Comparison of ENCODE assay signal across 9 cellular contexts in genomic region chr3:100002599-100003350, GRCh38.
DNase-seq lines count a peak whose midpoint lies in the region; ATAC-seq and TF ChIP-seq lines count a peak whose summit lies in the region.
"Had no signal": no experiment of that assay in that cellular context is flagged by ENCODE, and none has a peak within 500 bp of the region (broad histone marks: within the 10 kb centered on the region; RNA-seq: fewer than 3 reads in every experiment).

No MANE protein-coding gene starts in this region.

- ATAC-seq in GM21619 (IDR thresholded peaks at IDR 0.05; ENCODE audit: unreplicated experiment): no peak
- no peak for ATAC-seq in GM19035 (IDR thresholded peaks at IDR 0.05; ENCODE audit: unreplicated experiment)

- POLR2A ChIA-PET in HEK293T (lab: Yijun Ruan, JAX): interaction anchor here (0.8 to 1.1 kb wide), 2 partner anchors 59 to 149 kb away, joined by 3 read pairs; no protein-coding TSS in a partner anchor

- TF ChIP-seq POLR2A in adrenal gland (IDR thresholded peaks at IDR 0.05): no peak

- TF ChIP-seq CTCF in adrenal gland (IDR thresholded peaks at IDR 0.05): no peak

- CTCF ChIA-PET in HEK293T (lab: Yijun Ruan, JAX): no interaction called here

- H3K27me3 ChIP-seq in adrenal gland: no peaks in the 10 kb centered on the region

- peak overlapping the region in 2 of 5 donors; percentile 10 to 38 for H3K27ac ChIP-seq in adrenal gland

- no peaks in the 10 kb centered on the region for H3K9me3 ChIP-seq in adrenal gland (replicated peaks in 1 of 3)

- H3K4me1 ChIP-seq in adrenal gland (replicated peaks in 1 of 2): peaks cover 5 to 13% of the 10 kb centered on the region in 2 donors

- DNase-seq in A172 (ENCODE audit: low spot score): peak; percentile 98
- DNase-seq in HEK293T (ENCODE audit: extremely low spot score): no peak
- peak; percentile 24 to 75 (median 51) for DNase-seq in adrenal gland
- DNase-seq in kidney glomerular epithelial cell (lab: John Stamatoyannopoulos, UW): peak; percentile 97
- DNase-seq in activated CD8-positive, alpha-beta memory T cell treated with anti-CD3 and anti-CD28 coated beads, Interleukin-2, amount 50 U/mL, for 48 hours: no peak
- DNase-seq in activated CD4-positive, CD25-positive, alpha-beta regulatory T cell treated with anti-CD3 and anti-CD28 coated beads, Interleukin-2, amount 50 U/mL, for 72 hours: no peak
- DNase-seq: NCI-H2171 treated with DMSO at 0.1 percent for 48 hours had no signal

- 44 to 63% (median 54%) methylated on average over 4 of the region's 4 CpGs for WGBS in adrenal gland, 4 donors

- intact Hi-C loops in adrenal gland (cut with DNase I): no loop called here

- no peak overlapping the region for H3K4me3 ChIP-seq in adrenal gland

- no peaks in the 10 kb centered on the region for H3K36me3 ChIP-seq in adrenal gland (replicated peaks in 1 of 2)

TF ChIP-seq in HEK293T, 16 proteins besides CTCF, POLR2A, EP300 and RAD21:
- TF ChIP-seq FOXA1 (IDR thresholded peaks at IDR 0.05): no peak
- no peak for TF ChIP-seq ZNF384 (IDR thresholded peaks at IDR 0.05)
- no peak for TF ChIP-seq TARDBP (IDR thresholded peaks at IDR 0.05)
- TF ChIP-seq PKNOX1 (IDR thresholded peaks at IDR 0.05): peak; percentile 67
- no peak for TF ChIP-seq L3MBTL2 (conservative IDR thresholded peaks at IDR 0.05)
- no peak for TF ChIP-seq BHLHE40 (IDR thresholded peaks at IDR 0.05; ENCODE audit: borderline replicate concordance)
- TF ChIP-seq NFRKB (IDR thresholded peaks at IDR 0.05): no peak
- no peak for TF ChIP-seq ELF4 (IDR thresholded peaks at IDR 0.05)

Comparison
In these comparisons a context has a peak if more than half of its experiments do, and no peak if none do; other contexts are left out.
1. DNase-seq: peak in A172 (single experiment), adrenal gland (7 of 7) and kidney glomerular epithelial cell (single experiment); none in HEK293T (single experiment), activated CD8-positive, alpha-beta memory T cell treated with anti-CD3 and anti-CD28 coated beads, Interleukin-2, amount 50 U/mL, for 48 hours (single experiment) and activated CD4-positive, CD25-positive, alpha-beta regulatory T cell treated with anti-CD3 and anti-CD28 coated beads, Interleukin-2, amount 50 U/mL, for 72 hours (single experiment).